1 cellular context compared by ENCODE assay signal in the genomic region with DNA sequence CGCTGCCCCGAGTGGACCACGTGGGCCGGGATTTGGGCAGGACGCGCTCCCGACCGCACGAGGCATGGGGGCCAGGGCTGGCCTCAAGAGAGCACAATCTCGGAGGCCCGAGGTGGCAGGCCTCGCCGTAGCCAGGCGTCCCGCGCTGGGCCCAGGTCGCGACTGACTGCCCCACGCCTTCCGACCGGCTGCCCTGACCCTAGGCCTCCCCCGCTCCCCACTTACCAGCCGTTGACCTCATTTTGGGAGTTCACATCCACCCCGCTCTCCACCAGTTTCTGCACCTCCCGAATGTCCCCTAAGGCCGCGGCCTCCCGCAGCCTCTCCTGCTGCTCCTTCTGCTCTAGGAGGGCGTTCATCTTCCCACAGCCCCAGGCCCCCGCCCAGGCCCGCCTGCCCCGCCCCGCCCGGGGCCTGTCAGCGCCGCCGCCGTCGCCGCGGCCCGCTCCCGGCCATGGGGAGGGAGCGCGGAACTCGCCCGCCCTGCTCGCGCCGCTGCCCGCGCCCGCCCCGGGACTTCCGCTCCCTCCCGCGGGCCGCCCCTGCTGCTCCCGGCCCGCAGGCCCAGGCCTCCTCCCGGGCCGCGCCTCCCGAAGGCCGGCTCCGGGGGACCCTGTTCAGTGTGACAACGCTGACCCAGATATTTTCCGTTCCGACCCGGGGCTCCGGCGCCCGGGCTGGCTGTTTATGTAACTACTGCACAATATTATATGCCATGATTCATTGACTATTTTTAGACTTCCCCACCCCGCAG.
TF ChIP-seq lines count a peak whose summit lies in the region.

A gene with protein sequence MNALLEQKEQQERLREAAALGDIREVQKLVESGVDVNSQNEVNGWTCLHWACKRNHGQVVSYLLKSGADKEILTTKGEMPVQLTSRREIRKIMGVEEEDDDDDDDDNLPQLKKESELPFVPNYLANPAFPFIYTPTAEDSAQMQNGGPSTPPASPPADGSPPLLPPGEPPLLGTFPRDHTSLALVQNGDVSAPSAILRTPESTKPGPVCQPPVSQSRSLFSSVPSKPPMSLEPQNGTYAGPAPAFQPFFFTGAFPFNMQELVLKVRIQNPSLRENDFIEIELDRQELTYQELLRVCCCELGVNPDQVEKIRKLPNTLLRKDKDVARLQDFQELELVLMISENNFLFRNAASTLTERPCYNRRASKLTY (minus strand): TSS at position 619 of the 754 bp plus-strand sequence. CDS start 260 bp downstream, at position 359.

TF ChIP-seq in HepG2, 621 proteins besides CTCF, POLR2A, EP300 and RAD21 (continued from another document and continues in another):
- TF ChIP-seq ZNF20 (CRISPR knock-in tag; IDR thresholded peaks at IDR 0.05), result 0 out of 2 replicates have a peak, but pooled peaks have one; percentile 40
- TF ChIP-seq ARNTL (CRISPR knock-in tag; IDR thresholded peaks at IDR 0.05), result peak; percentile 34; the same call in 1 of the 2 replicates
- TF ChIP-seq, protein P1, sequence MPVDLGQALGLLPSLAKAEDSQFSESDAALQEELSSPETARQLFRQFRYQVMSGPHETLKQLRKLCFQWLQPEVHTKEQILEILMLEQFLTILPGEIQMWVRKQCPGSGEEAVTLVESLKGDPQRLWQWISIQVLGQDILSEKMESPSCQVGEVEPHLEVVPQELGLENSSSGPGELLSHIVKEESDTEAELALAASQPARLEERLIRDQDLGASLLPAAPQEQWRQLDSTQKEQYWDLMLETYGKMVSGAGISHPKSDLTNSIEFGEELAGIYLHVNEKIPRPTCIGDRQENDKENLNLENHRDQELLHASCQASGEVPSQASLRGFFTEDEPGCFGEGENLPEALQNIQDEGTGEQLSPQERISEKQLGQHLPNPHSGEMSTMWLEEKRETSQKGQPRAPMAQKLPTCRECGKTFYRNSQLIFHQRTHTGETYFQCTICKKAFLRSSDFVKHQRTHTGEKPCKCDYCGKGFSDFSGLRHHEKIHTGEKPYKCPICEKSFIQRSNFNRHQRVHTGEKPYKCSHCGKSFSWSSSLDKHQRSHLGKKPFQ (CRISPR knock-in tag; IDR thresholded peaks at IDR 0.05; ENCODE audit: insufficient replicate concordance), result peak; percentile 91
- peak; percentile 93 for TF ChIP-seq MZF1 (CRISPR knock-in tag; IDR thresholded peaks at IDR 0.05; ENCODE audit: borderline replicate concordance)
- TF ChIP-seq JARID2 (CRISPR knock-in tag; IDR thresholded peaks at IDR 0.05; ENCODE audit: insufficient replicate concordance), result no peak
- no peak for TF ChIP-seq SMAD9 (CRISPR knock-in tag; IDR thresholded peaks at IDR 0.05)
- TF ChIP-seq ZNF501 (CRISPR knock-in tag; IDR thresholded peaks at IDR 0.05), result 0 out of 2 replicates have a peak, but pooled peaks have one; percentile 28
- TF ChIP-seq ZNF354B (CRISPR knock-in tag; IDR thresholded peaks at IDR 0.05), result no peak
- peak; percentile 66; the same call in 1 of the 2 replicates for TF ChIP-seq ZNF746 (CRISPR knock-in tag; IDR thresholded peaks at IDR 0.05)
- TF ChIP-seq, protein P2, sequence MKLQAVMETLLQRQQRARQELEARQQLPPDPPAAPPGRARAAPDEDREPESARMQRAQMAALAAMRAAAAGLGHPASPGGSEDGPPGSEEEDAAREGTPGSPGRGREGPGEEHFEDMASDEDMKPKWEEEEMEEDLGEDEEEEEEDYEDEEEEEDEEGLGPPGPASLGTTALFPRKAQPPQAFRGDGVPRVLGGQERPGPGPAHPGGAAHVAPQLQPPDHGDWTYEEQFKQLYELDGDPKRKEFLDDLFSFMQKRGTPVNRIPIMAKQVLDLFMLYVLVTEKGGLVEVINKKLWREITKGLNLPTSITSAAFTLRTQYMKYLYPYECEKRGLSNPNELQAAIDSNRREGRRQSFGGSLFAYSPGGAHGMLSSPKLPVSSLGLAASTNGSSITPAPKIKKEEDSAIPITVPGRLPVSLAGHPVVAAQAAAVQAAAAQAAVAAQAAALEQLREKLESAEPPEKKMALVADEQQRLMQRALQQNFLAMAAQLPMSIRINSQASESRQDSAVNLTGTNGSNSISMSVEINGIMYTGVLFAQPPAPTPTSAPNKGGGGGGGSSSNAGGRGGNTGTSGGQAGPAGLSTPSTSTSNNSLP (IDR thresholded peaks at IDR 0.05; ENCODE audit: low read depth, low read length), result peak; percentile 98
- peak; percentile 63 for TF ChIP-seq ZNF883 (CRISPR knock-in tag; IDR thresholded peaks at IDR 0.05; ENCODE audit: not compliant biosample characterization)
- TF ChIP-seq ZNF614 (CRISPR knock-in tag; IDR thresholded peaks at IDR 0.05; ENCODE audit: borderline replicate concordance), result peak; percentile 94; the same call in 1 of the 2 replicates
- TF ChIP-seq, protein P3, sequence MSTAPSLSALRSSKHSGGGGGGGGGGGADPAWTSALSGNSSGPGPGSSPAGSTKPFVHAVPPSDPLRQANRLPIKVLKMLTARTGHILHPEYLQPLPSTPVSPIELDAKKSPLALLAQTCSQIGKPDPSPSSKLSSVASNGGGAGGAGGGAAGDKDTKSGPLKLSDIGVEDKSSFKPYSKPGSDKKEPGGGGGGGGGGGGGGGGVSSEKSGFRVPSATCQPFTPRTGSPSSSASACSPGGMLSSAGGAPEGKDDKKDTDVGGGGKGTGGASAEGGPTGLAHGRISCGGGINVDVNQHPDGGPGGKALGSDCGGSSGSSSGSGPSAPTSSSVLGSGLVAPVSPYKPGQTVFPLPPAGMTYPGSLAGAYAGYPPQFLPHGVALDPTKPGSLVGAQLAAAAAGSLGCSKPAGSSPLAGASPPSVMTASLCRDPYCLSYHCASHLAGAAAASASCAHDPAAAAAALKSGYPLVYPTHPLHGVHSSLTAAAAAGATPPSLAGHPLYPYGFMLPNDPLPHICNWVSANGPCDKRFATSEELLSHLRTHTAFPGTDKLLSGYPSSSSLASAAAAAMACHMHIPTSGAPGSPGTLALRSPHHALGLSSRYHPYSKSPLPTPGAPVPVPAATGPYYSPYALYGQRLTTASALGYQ (CRISPR knock-in tag; IDR thresholded peaks at IDR 0.05), result peak; percentile 63; the same call in 1 of the 2 replicates
- TF ChIP-seq ERF (CRISPR knock-in tag; IDR thresholded peaks at IDR 0.05), result peak; percentile 89
- TF ChIP-seq ZNF12 (CRISPR knock-in tag; IDR thresholded peaks at IDR 0.05), result peak; percentile 67; the same call in 1 of the 2 replicates
- peak; percentile 37; the same call in 1 of the 2 replicates for TF ChIP-seq NR2F6 (IDR thresholded peaks at IDR 0.05)
- peak; percentile 47; the same call in 1 of the 2 replicates for TF ChIP-seq NR2F6 (CRISPR knock-in tag; IDR thresholded peaks at IDR 0.05)
- TF ChIP-seq ZBTB38 (CRISPR knock-in tag; IDR thresholded peaks at IDR 0.05), result peak; percentile 70
- TF ChIP-seq ARHGAP35 (CRISPR knock-in tag; IDR thresholded peaks at IDR 0.05; ENCODE audit: borderline replicate concordance), result peak; percentile 84; the same call in 1 of the 2 replicates
- TF ChIP-seq TBX3 (IDR thresholded peaks at IDR 0.05; ENCODE audit: borderline replicate concordance), result no peak
- TF ChIP-seq, protein P4, sequence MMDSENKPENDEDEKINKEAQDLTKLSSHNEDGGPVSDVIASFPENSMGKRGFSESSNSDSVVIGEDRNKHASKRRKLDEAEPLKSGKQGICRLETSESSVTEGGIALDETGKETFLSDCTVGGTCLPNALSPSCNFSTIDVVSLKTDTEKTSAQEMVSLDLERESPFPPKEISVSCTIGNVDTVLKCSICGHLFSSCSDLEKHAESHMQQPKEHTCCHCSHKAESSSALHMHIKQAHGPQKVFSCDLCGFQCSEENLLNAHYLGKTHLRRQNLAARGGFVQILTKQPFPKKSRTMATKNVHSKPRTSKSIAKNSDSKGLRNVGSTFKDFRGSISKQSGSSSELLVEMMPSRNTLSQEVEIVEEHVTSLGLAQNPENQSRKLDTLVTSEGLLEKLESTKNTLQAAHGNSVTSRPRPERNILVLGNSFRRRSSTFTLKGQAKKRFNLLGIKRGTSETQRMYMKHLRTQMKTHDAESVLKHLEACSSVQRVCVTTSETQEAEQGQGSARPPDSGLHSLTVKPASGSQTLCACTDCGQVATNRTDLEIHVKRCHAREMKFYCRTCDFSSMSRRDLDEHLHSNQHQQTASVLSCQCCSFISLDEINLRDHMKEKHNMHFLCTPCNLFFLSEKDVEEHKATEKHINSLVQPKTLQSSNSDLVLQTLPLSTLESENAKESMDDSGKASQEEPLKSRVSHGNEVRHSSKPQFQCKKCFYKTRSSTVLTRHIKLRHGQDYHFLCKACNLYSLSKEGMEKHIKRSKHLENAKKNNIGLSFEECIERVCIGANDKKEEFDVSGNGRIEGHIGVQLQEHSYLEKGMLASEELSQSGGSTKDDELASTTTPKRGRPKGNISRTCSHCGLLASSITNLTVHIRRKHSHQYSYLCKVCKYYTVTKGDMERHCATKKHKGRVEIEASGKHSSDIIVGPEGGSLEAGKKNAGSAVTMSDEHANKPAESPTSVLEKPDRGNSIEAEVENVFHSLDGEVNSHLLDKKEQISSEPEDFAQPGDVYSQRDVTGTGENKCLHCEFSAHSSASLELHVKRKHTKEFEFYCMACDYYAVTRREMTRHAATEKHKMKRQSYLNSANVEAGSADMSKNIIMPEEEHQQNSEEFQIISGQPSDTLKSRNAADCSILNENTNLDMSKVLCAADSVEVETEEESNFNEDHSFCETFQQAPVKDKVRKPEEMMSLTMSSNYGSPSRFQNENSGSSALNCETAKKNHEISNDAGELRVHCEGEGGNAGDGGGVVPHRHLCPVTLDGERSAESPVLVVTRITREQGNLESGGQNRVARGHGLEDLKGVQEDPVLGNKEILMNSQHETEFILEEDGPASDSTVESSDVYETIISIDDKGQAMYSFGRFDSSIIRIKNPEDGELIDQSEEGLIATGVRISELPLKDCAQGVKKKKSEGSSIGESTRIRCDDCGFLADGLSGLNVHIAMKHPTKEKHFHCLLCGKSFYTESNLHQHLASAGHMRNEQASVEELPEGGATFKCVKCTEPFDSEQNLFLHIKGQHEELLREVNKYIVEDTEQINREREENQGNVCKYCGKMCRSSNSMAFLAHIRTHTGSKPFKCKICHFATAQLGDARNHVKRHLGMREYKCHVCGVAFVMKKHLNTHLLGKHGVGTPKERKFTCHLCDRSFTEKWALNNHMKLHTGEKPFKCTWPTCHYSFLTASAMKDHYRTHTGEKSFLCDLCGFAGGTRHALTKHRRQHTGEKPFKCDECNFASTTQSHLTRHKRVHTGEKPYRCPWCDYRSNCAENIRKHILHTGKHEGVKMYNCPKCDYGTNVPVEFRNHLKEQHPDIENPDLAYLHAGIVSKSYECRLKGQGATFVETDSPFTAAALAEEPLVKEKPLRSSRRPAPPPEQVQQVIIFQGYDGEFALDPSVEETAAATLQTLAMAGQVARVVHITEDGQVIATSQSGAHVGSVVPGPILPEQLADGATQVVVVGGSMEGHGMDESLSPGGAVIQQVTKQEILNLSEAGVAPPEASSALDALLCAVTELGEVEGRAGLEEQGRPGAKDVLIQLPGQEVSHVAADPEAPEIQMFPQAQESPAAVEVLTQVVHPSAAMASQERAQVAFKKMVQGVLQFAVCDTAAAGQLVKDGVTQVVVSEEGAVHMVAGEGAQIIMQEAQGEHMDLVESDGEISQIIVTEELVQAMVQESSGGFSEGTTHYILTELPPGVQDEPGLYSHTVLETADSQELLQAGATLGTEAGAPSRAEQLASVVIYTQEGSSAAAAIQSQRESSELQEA (CRISPR knock-in tag; IDR thresholded peaks at IDR 0.05; ENCODE audit: not compliant biosample characterization), result peak; percentile 25
- TF ChIP-seq FOXM1 (CRISPR knock-in tag; IDR thresholded peaks at IDR 0.05), result no peak
- no peak for TF ChIP-seq ZNF75D (CRISPR knock-in tag; IDR thresholded peaks at IDR 0.05; ENCODE audit: borderline replicate concordance)
- peak; percentile 62 for TF ChIP-seq ZNF781 (CRISPR knock-in tag; IDR thresholded peaks at IDR 0.05; ENCODE audit: borderline replicate concordance, not compliant biosample characterization)
- TF ChIP-seq MAFK (conservative IDR thresholded peaks at IDR 0.05 in 1 of 2, IDR thresholded peaks at IDR 0.05 in 1 of 2; ENCODE audit: low read length in 2 of 2), result peak in 1 of 2 experiments; percentile 26; a peak in 2 of 4 replicates
- peak; percentile 49 for TF ChIP-seq HNRNPLL (IDR thresholded peaks at IDR 0.05; ENCODE audit: low read depth, low read length, poor library complexity, severe bottlenecking)
- TF ChIP-seq, protein P5, sequence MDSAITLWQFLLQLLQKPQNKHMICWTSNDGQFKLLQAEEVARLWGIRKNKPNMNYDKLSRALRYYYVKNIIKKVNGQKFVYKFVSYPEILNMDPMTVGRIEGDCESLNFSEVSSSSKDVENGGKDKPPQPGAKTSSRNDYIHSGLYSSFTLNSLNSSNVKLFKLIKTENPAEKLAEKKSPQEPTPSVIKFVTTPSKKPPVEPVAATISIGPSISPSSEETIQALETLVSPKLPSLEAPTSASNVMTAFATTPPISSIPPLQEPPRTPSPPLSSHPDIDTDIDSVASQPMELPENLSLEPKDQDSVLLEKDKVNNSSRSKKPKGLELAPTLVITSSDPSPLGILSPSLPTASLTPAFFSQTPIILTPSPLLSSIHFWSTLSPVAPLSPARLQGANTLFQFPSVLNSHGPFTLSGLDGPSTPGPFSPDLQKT (CRISPR knock-in tag; IDR thresholded peaks at IDR 0.05; ENCODE audit: borderline replicate concordance), result 0 out of 2 replicates have a peak, but pooled peaks have one; percentile 87
- TF ChIP-seq, protein P6, sequence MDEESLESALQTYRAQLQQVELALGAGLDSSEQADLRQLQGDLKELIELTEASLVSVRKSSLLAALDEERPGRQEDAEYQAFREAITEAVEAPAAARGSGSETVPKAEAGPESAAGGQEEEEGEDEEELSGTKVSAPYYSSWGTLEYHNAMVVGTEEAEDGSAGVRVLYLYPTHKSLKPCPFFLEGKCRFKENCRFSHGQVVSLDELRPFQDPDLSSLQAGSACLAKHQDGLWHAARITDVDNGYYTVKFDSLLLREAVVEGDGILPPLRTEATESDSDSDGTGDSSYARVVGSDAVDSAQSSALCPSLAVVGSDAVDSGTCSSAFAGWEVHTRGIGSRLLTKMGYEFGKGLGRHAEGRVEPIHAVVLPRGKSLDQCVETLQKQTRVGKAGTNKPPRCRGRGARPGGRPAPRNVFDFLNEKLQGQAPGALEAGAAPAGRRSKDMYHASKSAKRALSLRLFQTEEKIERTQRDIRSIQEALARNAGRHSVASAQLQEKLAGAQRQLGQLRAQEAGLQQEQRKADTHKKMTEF (CRISPR knock-in tag; IDR thresholded peaks at IDR 0.05), result peak; percentile 90
- TF ChIP-seq NFKB2 (CRISPR knock-in tag; IDR thresholded peaks at IDR 0.05; ENCODE audit: borderline replicate concordance), result peak; percentile 88; the same call in 1 of the 2 replicates
- TF ChIP-seq MED13 (CRISPR knock-in tag; IDR thresholded peaks at IDR 0.05), result peak; percentile 78; the same call in 1 of the 2 replicates
- no peak for TF ChIP-seq HNRNPH1 (optimal IDR thresholded peaks at IDR 0.05; ENCODE audit: low read depth, low read length)
- peak; percentile 73; the same call in 1 of the 2 replicates for TF ChIP-seq ZFP1 (CRISPR knock-in tag; IDR thresholded peaks at IDR 0.05)
- TF ChIP-seq, protein P7, sequence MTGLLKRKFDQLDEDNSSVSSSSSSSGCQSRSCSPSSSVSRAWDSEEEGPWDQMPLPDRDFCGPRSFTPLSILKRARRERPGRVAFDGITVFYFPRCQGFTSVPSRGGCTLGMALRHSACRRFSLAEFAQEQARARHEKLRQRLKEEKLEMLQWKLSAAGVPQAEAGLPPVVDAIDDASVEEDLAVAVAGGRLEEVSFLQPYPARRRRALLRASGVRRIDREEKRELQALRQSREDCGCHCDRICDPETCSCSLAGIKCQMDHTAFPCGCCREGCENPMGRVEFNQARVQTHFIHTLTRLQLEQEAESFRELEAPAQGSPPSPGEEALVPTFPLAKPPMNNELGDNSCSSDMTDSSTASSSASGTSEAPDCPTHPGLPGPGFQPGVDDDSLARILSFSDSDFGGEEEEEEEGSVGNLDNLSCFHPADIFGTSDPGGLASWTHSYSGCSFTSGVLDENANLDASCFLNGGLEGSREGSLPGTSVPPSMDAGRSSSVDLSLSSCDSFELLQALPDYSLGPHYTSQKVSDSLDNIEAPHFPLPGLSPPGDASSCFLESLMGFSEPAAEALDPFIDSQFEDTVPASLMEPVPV (CRISPR knock-in tag; IDR thresholded peaks at IDR 0.05), result peak; percentile 74; the same call in 1 of the 2 replicates
